ENCODE assay signal across 27 cellular contexts in genomic region chr1:227508431-227508830, GRCh38.
"Had no signal": no experiment of that assay in that cellular context is flagged by ENCODE, and none has a peak within 500 bp of the region (broad histone marks: within the 10 kb centered on the region; RNA-seq: fewer than 3 reads in every experiment).

No MANE protein-coding gene starts in this region.

- ATAC-seq: psoas muscle; right cardiac atrium; right lobe of liver; stimulated activated naive B cell treated with anti-CD40 and anti-IgM and Interleukin-4, amounts not matched to agents 10 μg/mL and 1 μg/mL and 100 μg/mL, for 72 hours had no signal

- H3K36me3 ChIP-seq: ovary, right lobe of liver, sigmoid colon, stomach, thoracic aorta, thyroid gland, tibial nerve, upper lobe of left lung, vagina had no signal

- H3K27me3 ChIP-seq: ovary, right lobe of liver, thyroid gland, upper lobe of left lung, vagina had no signal

- DNase-seq: nephron progenitor cell; occipital lobe; ovary; psoas muscle; right lobe of liver; sigmoid colon; small intestine; stimulated activated CD4-positive, alpha-beta T cell treated with anti-CD3 and anti-CD28 coated beads, Interleukin-15, amount 100 ng/mL, for 24 hours; stimulated activated CD4-positive, alpha-beta T cell treated with anti-CD3 and anti-CD28 coated beads, Interleukin-2, amount 100 ng/mL, for 24 hours; stimulated activated CD4-positive, alpha-beta T cell treated with anti-CD3 and anti-CD28 coated beads, Interleukin-2, amount 100 ng/mL, for 48 hours; stimulated activated CD4-positive, alpha-beta T cell treated with anti-CD3 and anti-CD28 coated beads, Interleukin-4, amount 100 ng/mL, for 24 hours; stimulated activated naive B cell treated with anti-CD40 and anti-IgM and Interleukin-4, amounts not matched to agents 10 μg/mL and 1 μg/mL and 100 μg/mL, for 72 hours; stimulated activated naive CD4-positive, alpha-beta T cell treated with Interleukin-2 at 50 U/mL for 16 hours; stomach; thyroid gland; trophoblast cell; upper lobe of left lung had no signal

- H3K27ac Mint-ChIP-seq: natural killer cell treated with Interleukin-12 subunit alpha and Interleukin-12 subunit beta and Interleukin-15 and Interleukin-18, amount 100 ng/mL, for 72 hours; nephron progenitor cell; progenitor cell of endocrine pancreas; stimulated activated effector memory CD8-positive, alpha-beta T cell treated with anti-CD3 and anti-CD28 coated beads, Interleukin-12 subunit alpha, Interleukin-12 subunit beta, amount 100 ng/mL, for 72 hours; stimulated activated naive B cell treated with anti-CD40 and anti-IgM and Interleukin-4, amounts not matched to agents 10 μg/mL and 1 μg/mL and 100 μg/mL, for 72 hours; stimulated activated naive CD8-positive, alpha-beta T cell treated with anti-CD3 and anti-CD28 coated beads, Interleukin-15, Interleukin-2, amounts not matched to agents 100 ng/mL and 50 ng/mL, for 24 hours had no signal

- H3K9ac ChIP-seq: parathyroid adenoma had no signal

- H3K27ac ChIP-seq: ovary, parathyroid adenoma, psoas muscle, right lobe of liver, sigmoid colon, stomach, thoracic aorta, thyroid gland, tibial nerve, upper lobe of left lung, vagina had no signal

- H3K36me3 Mint-ChIP-seq: natural killer cell treated with Interleukin-12 subunit alpha and Interleukin-12 subunit beta and Interleukin-15 and Interleukin-18, amount 100 ng/mL, for 72 hours; stimulated activated effector memory CD8-positive, alpha-beta T cell treated with anti-CD3 and anti-CD28 coated beads, Interleukin-12 subunit alpha, Interleukin-12 subunit beta, amount 100 ng/mL, for 72 hours; stimulated activated naive B cell treated with anti-CD40 and anti-IgM and Interleukin-4, amounts not matched to agents 10 μg/mL and 1 μg/mL and 100 μg/mL, for 72 hours had no signal

- H2AFZ ChIP-seq: parathyroid adenoma had no signal

- H3K27me3 Mint-ChIP-seq: progenitor cell of endocrine pancreas had no signal

- H3K9me3 ChIP-seq: ovary, psoas muscle, right lobe of liver, sigmoid colon, stomach, thoracic aorta, thyroid gland, tibial nerve, upper lobe of left lung, vagina had no signal

- H3K9me3 Mint-ChIP-seq: natural killer cell treated with Interleukin-12 subunit alpha and Interleukin-12 subunit beta and Interleukin-15 and Interleukin-18, amount 100 ng/mL, for 72 hours; nephron progenitor cell; neural crest cell; stimulated activated effector memory CD8-positive, alpha-beta T cell treated with anti-CD3 and anti-CD28 coated beads, Interleukin-12 subunit alpha, Interleukin-12 subunit beta, amount 100 ng/mL, for 72 hours; stimulated activated naive B cell treated with anti-CD40 and anti-IgM and Interleukin-4, amounts not matched to agents 10 μg/mL and 1 μg/mL and 100 μg/mL, for 72 hours; stimulated activated naive CD8-positive, alpha-beta T cell treated with anti-CD3 and anti-CD28 coated beads, Interleukin-15, Interleukin-2, amounts not matched to agents 100 ng/mL and 50 ng/mL, for 24 hours had no signal

- H3K4me3 Mint-ChIP-seq: natural killer cell treated with Interleukin-12 subunit alpha and Interleukin-12 subunit beta and Interleukin-15 and Interleukin-18, amount 100 ng/mL, for 72 hours; nephron progenitor cell; neural crest cell; stimulated activated effector memory CD8-positive, alpha-beta T cell treated with anti-CD3 and anti-CD28 coated beads, Interleukin-12 subunit alpha, Interleukin-12 subunit beta, amount 100 ng/mL, for 72 hours; stimulated activated naive B cell treated with anti-CD40 and anti-IgM and Interleukin-4, amounts not matched to agents 10 μg/mL and 1 μg/mL and 100 μg/mL, for 72 hours; stimulated activated naive CD8-positive, alpha-beta T cell treated with anti-CD3 and anti-CD28 coated beads, Interleukin-15, Interleukin-2, amounts not matched to agents 100 ng/mL and 50 ng/mL, for 24 hours had no signal

- H3K4me1 ChIP-seq: parathyroid adenoma, psoas muscle, right lobe of liver, sigmoid colon, stomach, thyroid gland, tibial nerve, upper lobe of left lung, vagina had no signal

- H3K4me1 Mint-ChIP-seq: neural crest cell; stimulated activated effector memory CD8-positive, alpha-beta T cell treated with anti-CD3 and anti-CD28 coated beads, Interleukin-12 subunit alpha, Interleukin-12 subunit beta, amount 100 ng/mL, for 72 hours; stimulated activated naive B cell treated with anti-CD40 and anti-IgM and Interleukin-4, amounts not matched to agents 10 μg/mL and 1 μg/mL and 100 μg/mL, for 72 hours had no signal

- H3K4me3 ChIP-seq: ovary, psoas muscle, right lobe of liver, sigmoid colon, stomach, thoracic aorta, thyroid gland, tibial nerve, upper lobe of left lung, vagina had no signal
